8 cellular contexts compared by ENCODE assay signal in genomic region chr1:155085504-155086181, GRCh38. TPM values are rescaled to one million over a fixed set of nuclear protein-coding genes. Genes with fewer than 3 reads are reported as not detected.
DNase-seq lines count a peak whose midpoint lies in the region; ATAC-seq and TF ChIP-seq lines count a peak whose summit lies in the region.

No MANE protein-coding gene starts in this region.

- no peaks in the 10 kb centered on the region for H3K9me3 Mint-ChIP-seq in T-helper 1 cell treated with Interleukin-12 subunit alpha and Interleukin-12 subunit beta and Interleukin-4 antibody, amounts not matched to agents 30 μg/mL and 1 μg/mL, for 36 hours
- H3K9me3 Mint-ChIP-seq in activated naive CD8-positive, alpha-beta T cell treated with anti-CD3 and anti-CD28 coated beads, Interleukin-2, amount 50 U/mL, for 24 hours, result no peaks in the 10 kb centered on the region

- H3K27me3 ChIP-seq in iPS-15b (ENCODE audit: control insufficient read depth, insufficient read depth, low read length), result peaks cover 40% of the 10 kb centered on the region
- H3K27me3 ChIP-seq in spleen (replicated peaks in 1 of 7), result peaks cover 18 to 39% (median 38%) of the 10 kb centered on the region in 7 donors

- H3K27ac ChIP-seq in 22Rv1 (peak overlapping the region; percentile 98), spleen (peak overlapping the region; percentile 80 to 95 (median 90))

- H3K36me3 ChIP-seq in iPS-15b (ENCODE audit: control insufficient read depth, insufficient read depth, low read length) (no peaks in the 10 kb centered on the region), spleen (no peaks in the 10 kb centered on the region)

- H3K4me1 ChIP-seq in iPS-15b (ENCODE audit: control insufficient read depth, insufficient read depth, low read length) (peaks cover 14% of the 10 kb centered on the region), spleen (peaks cover 40 to 68% (median 58%) of the 10 kb centered on the region in 6 donors)

- peak overlapping the region; percentile 37 for H3K9ac ChIP-seq in iPS-15b (ENCODE audit: low read depth, low read length)

- TF ChIP-seq POLR2A in spleen (IDR thresholded peaks at IDR 0.05), result no peak

- TF ChIP-seq CTCF in 22Rv1 (IDR thresholded peaks at IDR 0.05) (no peak), spleen (IDR thresholded peaks at IDR 0.05 in 8 of 11, conservative IDR thresholded peaks at IDR 0.05 in 3 of 11) (no peak)

- peaks cover 33% of the 10 kb centered on the region for H3K4me1 Mint-ChIP-seq in T-helper 1 cell treated with Interleukin-12 subunit alpha and Interleukin-12 subunit beta and Interleukin-4 antibody, amounts not matched to agents 30 μg/mL and 1 μg/mL, for 36 hours (ENCODE audit: low read depth)
- H3K4me1 Mint-ChIP-seq in activated naive CD8-positive, alpha-beta T cell treated with anti-CD3 and anti-CD28 coated beads, Interleukin-2, amount 50 U/mL, for 24 hours, result peaks cover 35% of the 10 kb centered on the region

- 1% methylated on average over 20 to 35 of the region's 35 CpGs for WGBS in spleen, 5 donors

- peak overlapping the region; percentile 88 for H3K27ac Mint-ChIP-seq in T-helper 1 cell treated with Interleukin-12 subunit alpha and Interleukin-12 subunit beta and Interleukin-4 antibody, amounts not matched to agents 30 μg/mL and 1 μg/mL, for 36 hours
- H3K27ac Mint-ChIP-seq in activated naive CD8-positive, alpha-beta T cell treated with anti-CD3 and anti-CD28 coated beads, Interleukin-2, amount 50 U/mL, for 24 hours, result peak overlapping the region; percentile 96

- H3K9me3 ChIP-seq in iPS-15b (ENCODE audit: control insufficient read depth, insufficient read depth, low read length), result no peaks in the 10 kb centered on the region
- no peaks in the 10 kb centered on the region for H3K9me3 ChIP-seq in spleen

- H3K4me3 Mint-ChIP-seq in T-helper 1 cell treated with Interleukin-12 subunit alpha and Interleukin-12 subunit beta and Interleukin-4 antibody, amounts not matched to agents 30 μg/mL and 1 μg/mL, for 36 hours, result peak overlapping the region; percentile 88
- peak overlapping the region; percentile 91 for H3K4me3 Mint-ChIP-seq in activated naive CD8-positive, alpha-beta T cell treated with anti-CD3 and anti-CD28 coated beads, Interleukin-2, amount 50 U/mL, for 24 hours

- ATAC-seq in activated naive CD8-positive, alpha-beta T cell treated with anti-CD3 and anti-CD28 coated beads, Interleukin-2, amount 50 U/mL, for 24 hours, result peak; percentile 57
- no peak for ATAC-seq in HG03342 (IDR thresholded peaks at IDR 0.05; ENCODE audit: unreplicated experiment)
- ATAC-seq in HG03460 (IDR thresholded peaks at IDR 0.05; ENCODE audit: unreplicated experiment), result no peak

- H3K36me3 Mint-ChIP-seq in T-helper 1 cell treated with Interleukin-12 subunit alpha and Interleukin-12 subunit beta and Interleukin-4 antibody, amounts not matched to agents 30 μg/mL and 1 μg/mL, for 36 hours (ENCODE audit: low read depth), result peaks cover 2% of the 10 kb centered on the region
- H3K36me3 Mint-ChIP-seq in activated naive CD8-positive, alpha-beta T cell treated with anti-CD3 and anti-CD28 coated beads, Interleukin-2, amount 50 U/mL, for 24 hours (ENCODE audit: low read depth), result no peaks in the 10 kb centered on the region

- intact Hi-C loops in spleen (cut with DNase I; ENCODE audit: low total_unique reads), result no loop called here

- peaks cover 26% of the 10 kb centered on the region for H3K27me3 Mint-ChIP-seq in T-helper 1 cell treated with Interleukin-12 subunit alpha and Interleukin-12 subunit beta and Interleukin-4 antibody, amounts not matched to agents 30 μg/mL and 1 μg/mL, for 36 hours (ENCODE audit: low read depth)
- H3K27me3 Mint-ChIP-seq in activated naive CD8-positive, alpha-beta T cell treated with anti-CD3 and anti-CD28 coated beads, Interleukin-2, amount 50 U/mL, for 24 hours, result peaks cover 33% of the 10 kb centered on the region

- DNase-seq in HCEC 1CT, result peak; percentile 41
- peak; percentile 79 for DNase-seq in activated naive CD8-positive, alpha-beta T cell treated with anti-CD3 and anti-CD28 coated beads, Interleukin-2, amount 50 U/mL, for 24 hours
- peak; percentile 92 for DNase-seq in spleen

- H3K4me3 ChIP-seq in iPS-15b (ENCODE audit: low read depth, low read length), result peak overlapping the region; percentile 93
- peak overlapping the region; percentile 71 to 91 (median 84) for H3K4me3 ChIP-seq in spleen

RNA-seq across cellular contexts. Expression of gene EFNA3, which starts 7.0 kb away (rescaled TPM):
- total RNA-seq in spleen, result 1 to 10 TPM in 6 of 7 donors, not detected in 1; 1.6 to 4.3 (median 2.4) TPM
- 1 to 10 TPM; 1.4 to 2.0 (median 1.7) TPM for polyA plus RNA-seq in spleen

RNA-seq across cellular contexts. Expression of gene EFNA4, which starts 22.1 kb away (rescaled TPM):
- total RNA-seq in spleen, result 1 to 10 TPM; 4.6 to 7.7 (median 6.0) TPM
- polyA plus RNA-seq in spleen, result 1 to 10 TPM; 7.3 to 9.5 (median 8.7) TPM

RNA-seq across cellular contexts. Expression of gene ADAM15, which starts 34.5 kb away (rescaled TPM):
- 100 to 1,000 TPM in 2 of 7 donors, 10 to 100 TPM in 5; 70.8 to 205 (median 84.6) TPM for total RNA-seq in spleen
- polyA plus RNA-seq in spleen, result 100 to 1,000 TPM in 2 of 3 donors, 10 to 100 TPM in 1; 76.4 to 313 (median 286) TPM

RNA-seq across cellular contexts. Expression of gene EFNA1, which starts 42.0 kb away (rescaled TPM):
- total RNA-seq in spleen, result 10 to 100 TPM in 5 of 7 donors, 1 to 10 TPM in 2; 8.0 to 19.4 (median 10.3) TPM
- 1 to 10 TPM; 3.7 to 8.0 (median 7.8) TPM for polyA plus RNA-seq in spleen

RNA-seq across cellular contexts. Expression of gene SLC50A1, which starts 50.0 kb away (rescaled TPM):
- 10 to 100 TPM; 28.4 to 41.4 (median 38.2) TPM for total RNA-seq in spleen
- 10 to 100 TPM; 60.1 to 73.8 (median 72.5) TPM for polyA plus RNA-seq in spleen

Comparison
In these comparisons a context has a peak if more than half of its experiments do, and no peak if none do; other contexts are left out.
1. DNase-seq: peak in every context shown above with its lines; median percentile 92 in spleen; 79 in activated naive CD8-positive, alpha-beta T cell treated with anti-CD3 and anti-CD28 coated beads, Interleukin-2, amount 50 U/mL, for 24 hours; 41 in HCEC 1CT.